1 cellular context compared by ENCODE assay signal in genomic region chr5:11590475-11590874, GRCh38.
TF ChIP-seq lines count a peak whose summit lies in the region.

No MANE protein-coding gene starts in this region.

TF ChIP-seq in H1, 55 proteins besides CTCF, POLR2A, EP300 and RAD21:
- no peak for TF ChIP-seq ASH2L (IDR thresholded peaks at IDR 0.05; ENCODE audit: low read length)
- TF ChIP-seq CHD1 (IDR thresholded peaks at IDR 0.05; ENCODE audit: low read depth, low read length): no peak
- TF ChIP-seq SP1 (IDR thresholded peaks at IDR 0.05; ENCODE audit: low read depth, low read length): no peak
- no peak for TF ChIP-seq CTBP2 (IDR thresholded peaks at IDR 0.05; ENCODE audit: borderline replicate concordance, insufficient read depth, insufficient read length, low read length)
TF ChIP-seq in H1: peak in this region for 0.
